Comparison of ENCODE assay signal across 16 cellular contexts in the genomic region with DNA sequence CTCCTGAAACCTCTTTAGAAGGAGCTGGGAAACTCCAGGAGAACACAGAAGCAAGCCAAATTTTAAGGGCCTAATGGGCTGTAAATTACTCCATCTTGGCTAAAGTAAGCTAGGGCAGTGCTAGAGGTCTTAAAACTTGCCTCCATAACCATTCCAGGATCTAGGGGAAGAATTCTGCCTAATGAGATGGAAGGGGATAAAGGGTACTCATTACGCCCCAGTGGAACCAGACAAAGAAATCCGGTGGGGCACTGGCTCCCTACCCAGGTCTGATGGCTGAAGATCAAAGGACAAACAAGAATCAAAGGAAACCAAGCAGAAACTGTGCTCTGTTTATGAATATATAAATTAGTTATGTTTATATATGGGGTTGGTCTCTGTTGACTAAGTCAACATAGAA. TPM values are rescaled to one million over a fixed set of nuclear protein-coding genes. Genes with fewer than 3 reads are reported as not detected.
DNase-seq lines count a peak whose midpoint lies in the region; TF ChIP-seq lines count a peak whose summit lies in the region.
"Had no signal": no experiment of that assay in that cellular context is flagged by ENCODE, and none has a peak within 500 bp of the region (broad histone marks: within the 10 kb centered on the region; RNA-seq: fewer than 3 reads in every experiment).

No MANE protein-coding gene starts in this region.

- no peaks in the 10 kb centered on the region for H3K27me3 ChIP-seq in esophagus muscularis mucosa
- H3K27me3 ChIP-seq in effector memory CD4-positive, alpha-beta T cell (replicated peaks; ENCODE audit: control insufficient read depth, insufficient read depth, low read length, poor library complexity, severe bottlenecking): no peaks in the 10 kb centered on the region
- H3K27me3 ChIP-seq in left ventricle myocardium inferior (ENCODE audit: low read depth): no peaks in the 10 kb centered on the region
- no peaks in the 10 kb centered on the region for H3K27me3 ChIP-seq in adrenal gland

- TF ChIP-seq CTCF in esophagus muscularis mucosa (IDR thresholded peaks at IDR 0.05): no peak
- TF ChIP-seq CTCF in left ventricle myocardium inferior (IDR thresholded peaks at IDR 0.05; ENCODE audit: borderline replicate concordance): no peak
- TF ChIP-seq CTCF in adrenal gland (IDR thresholded peaks at IDR 0.05): no peak

- H3K4me1 ChIP-seq in esophagus muscularis mucosa (peaks cover 11 to 32% (median 22%) of the 10 kb centered on the region in 4 donors), left ventricle myocardium inferior (peaks cover 32% of the 10 kb centered on the region), adrenal gland (replicated peaks in 1 of 2) (peaks cover 16 to 21% of the 10 kb centered on the region in 2 donors)
- no peaks in the 10 kb centered on the region for H3K4me1 ChIP-seq in effector memory CD4-positive, alpha-beta T cell (ENCODE audit: control insufficient read depth, insufficient read depth, low read length, poor library complexity, severe bottlenecking)

- H3K9me3 ChIP-seq in esophagus muscularis mucosa: no peaks in the 10 kb centered on the region
- H3K9me3 ChIP-seq in effector memory CD4-positive, alpha-beta T cell (ENCODE audit: control insufficient read depth, low read length): no peaks in the 10 kb centered on the region
- H3K9me3 ChIP-seq in left ventricle myocardium inferior (replicated peaks): no peaks in the 10 kb centered on the region
- H3K9me3 ChIP-seq in adrenal gland (replicated peaks in 1 of 3): no peaks in the 10 kb centered on the region
- H3K9me3 ChIP-seq: A549 had no signal

- intact Hi-C loops in esophagus muscularis mucosa (cut with DNase I): no loop called here
- intact Hi-C loops in left ventricle myocardium inferior (cut with micrococcal nuclease): no loop called here
- intact Hi-C loops in adrenal gland (cut with DNase I): no loop called here

- DNase-seq in Ammon's horn (ENCODE audit: low spot score): peak; percentile 23
- DNase-seq in DMS79 treated with DMSO at 0.1 percent for 48 hours (lab: John Stamatoyannopoulos, UW): peak; percentile 79
- peak; percentile 84 for DNase-seq in NCI-H146 (lab: John Stamatoyannopoulos, UW)
- DNase-seq in esophagus muscularis mucosa (ENCODE audit: extremely low spot score): peak; percentile 74
- DNase-seq in effector memory CD4-positive, alpha-beta T cell: no peak
- no peak for DNase-seq in NCI-H1694 (lab: John Stamatoyannopoulos, UW)
- DNase-seq in left ventricle myocardium inferior: no peak
- no peak for DNase-seq in adrenal gland
- DNase-seq: CD4-positive, CD25-positive, alpha-beta regulatory T cell; GM23248; Kasumi-1; NCI-H2107; NCI-H510A; T-helper 1 cell had no signal

- H3K4me3 ChIP-seq in esophagus muscularis mucosa (no peak overlapping the region), left ventricle myocardium inferior (no peak overlapping the region), adrenal gland (no peak overlapping the region)
- H3K4me3 ChIP-seq in effector memory CD4-positive, alpha-beta T cell (ENCODE audit: insufficient read depth, low read depth, low read length, poor library complexity, severe bottlenecking): no peak overlapping the region
- H3K4me3 ChIP-seq: A549, GM23248, SK-N-MC had no signal

- TF ChIP-seq POLR2A in esophagus muscularis mucosa (IDR thresholded peaks at IDR 0.05; ENCODE audit: low read depth) (no peak), adrenal gland (IDR thresholded peaks at IDR 0.05) (no peak)

- H3K36me3 ChIP-seq in esophagus muscularis mucosa (no peaks in the 10 kb centered on the region), left ventricle myocardium inferior (no peaks in the 10 kb centered on the region), adrenal gland (replicated peaks in 1 of 2) (no peaks in the 10 kb centered on the region)
- H3K36me3 ChIP-seq in effector memory CD4-positive, alpha-beta T cell (ENCODE audit: control insufficient read depth, insufficient read depth, low read length): no peaks in the 10 kb centered on the region

- no peak for TF ChIP-seq EP300 in esophagus muscularis mucosa (IDR thresholded peaks at IDR 0.05)

- 93% methylated on average over 2 of the region's 2 CpGs for WGBS in esophagus muscularis mucosa
- WGBS in adrenal gland, 4 donors: 89 to 100% (median 94%) methylated on average over 2 of the region's 2 CpGs

- H3K27ac ChIP-seq in esophagus muscularis mucosa (replicated peaks in 1 of 4): no peak overlapping the region
- H3K27ac ChIP-seq in effector memory CD4-positive, alpha-beta T cell (ENCODE audit: insufficient read depth, low read length, poor library complexity, severe bottlenecking): no peak overlapping the region
- H3K27ac ChIP-seq in left ventricle myocardium inferior (replicated peaks): no peak overlapping the region
- H3K27ac ChIP-seq in adrenal gland: no peak overlapping the region
- H3K27ac ChIP-seq: GM23248, SK-N-MC had no signal

RNA-seq across cellular contexts. Expression of a gene that starts 57.9 kb away (rescaled TPM):
- total RNA-seq in esophagus muscularis mucosa (10 to 100 TPM in 1 of 4 donors, 1 to 10 TPM in 3; 3.0 to 11.6 (median 3.7) TPM), left ventricle myocardium inferior (58.6 TPM), adrenal gland (10 to 100 TPM; 24.2 to 55.3 (median 40.6) TPM)
- 10 to 100 TPM in 1 of 3 donors, 1 to 10 TPM in 2; 5.8 to 38.5 (median 6.4) TPM for polyA plus RNA-seq in adrenal gland

Comparison
In these comparisons a context has a peak if more than half of its experiments do, and no peak if none do; other contexts are left out.
1. DNase-seq: peak in Ammon's horn (single experiment), DMS79 treated with DMSO at 0.1 percent for 48 hours (single experiment), NCI-H146 (single experiment) and esophagus muscularis mucosa (single experiment); none in effector memory CD4-positive, alpha-beta T cell (0 of 3), NCI-H1694 (single experiment), left ventricle myocardium inferior (single experiment) and adrenal gland (0 of 7).